ENCODE assay signal across 27 cellular contexts in genomic region chr7:39882148-39882784, GRCh38.
"Had no signal": no experiment of that assay in that cellular context is flagged by ENCODE, and none has a peak within 500 bp of the region (broad histone marks: within the 10 kb centered on the region; RNA-seq: fewer than 3 reads in every experiment).

No MANE protein-coding gene starts in this region.

- H3K36me3 ChIP-seq: ascending aorta, cardiac muscle cell, right atrium auricular region, spleen, upper lobe of left lung, vagina had no signal

- H3K4me1 ChIP-seq: ascending aorta, right atrium auricular region, spleen, testis, upper lobe of left lung, vagina had no signal

- H3K9me3 ChIP-seq: testis, vagina had no signal

- FAIRE-seq: kidney had no signal

- DNase-seq: activated CD4-positive, alpha-beta memory T cell treated with anti-CD3 and anti-CD28 coated beads, Interleukin-2, amount 10 ng/mL, durations not matched to agents 7 days and 5 days; activated CD4-positive, alpha-beta T cell treated with anti-CD3 and anti-CD28 coated beads for 1 hour; activated CD4-positive, alpha-beta T cell treated with anti-CD3 and anti-CD28 coated beads, Interleukin-2, amount 10 ng/mL, durations not matched to agents 7 days and 5 days; activated CD8-positive, alpha-beta memory T cell treated with anti-CD3 and anti-CD28 coated beads, Interleukin-2, amount 50 U/mL, for 48 hours; activated gamma-delta T cell; activated naive CD4-positive, alpha-beta T cell treated with anti-CD3 and anti-CD28 coated beads, Interleukin-2, amount 10 ng/mL, durations not matched to agents 7 days and 5 days; activated naive CD8-positive, alpha-beta T cell treated with anti-CD3 and anti-CD28 coated beads, Interleukin-2, amount 10 ng/mL, durations not matched to agents 7 days and 5 days; activated T-cell treated with anti-CD3 and anti-CD28 coated beads, Interleukin-2, amount 50 U/mL, for 24 hours; cerebellar nuclear complex; foreskin fibroblast; head of caudate nucleus; hypothalamus; immature natural killer cell; kidney; midbrain; naive thymus-derived CD8-positive, alpha-beta T cell; spleen; stimulated activated naive CD4-positive, alpha-beta T cell treated with Interleukin-2 at 50 U/mL for 16 hours; T-helper 17 cell; T1000; testis; upper lobe of left lung had no signal

- ATAC-seq: esophagus mucosa; naive thymus-derived CD8-positive, alpha-beta T cell; T-helper 17 cell had no signal

- H3K27me3 ChIP-seq: ascending aorta, cardiac muscle cell, right atrium auricular region, testis, upper lobe of left lung, vagina had no signal

- H3K27ac ChIP-seq: ascending aorta, cardiac muscle cell, right atrium auricular region, spleen, testis, upper lobe of left lung, vagina had no signal

- H3K4me3 ChIP-seq: ascending aorta, cardiac muscle cell, right atrium auricular region, spleen, testis, upper lobe of left lung, vagina had no signal
